ENCODE assay signal across 9 cellular contexts in the genomic region with DNA sequence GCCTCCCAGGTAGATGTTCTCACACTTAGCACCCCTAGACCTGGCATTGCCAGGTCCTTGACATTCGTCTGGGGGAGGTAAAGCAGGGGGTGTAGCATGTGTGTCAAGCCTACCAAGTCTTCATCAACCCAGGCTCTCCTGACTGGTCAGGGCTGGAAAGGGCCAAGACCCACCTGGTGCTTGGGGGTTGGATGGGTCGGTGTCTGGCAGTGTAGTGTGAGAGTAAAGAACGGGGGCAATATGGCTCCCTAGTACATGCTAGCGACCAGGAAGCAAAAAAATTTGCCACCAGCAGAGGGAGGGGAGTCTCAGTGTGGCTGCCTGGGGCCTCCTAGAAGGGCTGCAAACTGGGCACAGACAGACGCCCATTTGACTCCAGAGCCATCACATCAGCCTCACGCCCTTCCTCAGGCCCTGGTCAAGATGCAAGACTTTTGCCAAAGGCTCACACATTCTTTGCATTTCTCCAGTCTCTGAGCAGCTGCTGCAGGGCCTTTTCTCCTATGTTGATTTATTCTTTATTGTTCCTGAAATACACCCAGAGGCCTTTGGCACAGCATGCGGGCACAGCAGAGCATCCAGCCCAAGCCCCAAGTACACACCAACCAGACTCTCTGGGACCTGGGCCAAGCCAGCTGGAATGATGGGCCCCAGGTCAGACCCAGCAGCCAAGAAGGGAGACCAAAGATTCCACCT. TPM values are rescaled to one million over a fixed set of nuclear protein-coding genes. Genes with fewer than 3 reads are reported as not detected.
DNase-seq lines count a peak whose midpoint lies in the region; ATAC-seq and TF ChIP-seq lines count a peak whose summit lies in the region.
"Had no signal": no experiment of that assay in that cellular context is flagged by ENCODE, and none has a peak within 500 bp of the region (broad histone marks: within the 10 kb centered on the region; RNA-seq: fewer than 3 reads in every experiment).

No MANE protein-coding gene starts in this region.

- H2BK20ac ChIP-seq in IMR-90 (ENCODE audit: low read depth, low read length) = no peak overlapping the region

- H3K4ac ChIP-seq in IMR-90 (ENCODE audit: low read depth, low read length) = peak overlapping the region; percentile 45

- peak overlapping the region; percentile 74; the same call in 1 of the 2 replicates for H3K23ac ChIP-seq in IMR-90 (ENCODE audit: low read depth, low read length)

- CTCF ChIA-PET in IMR-90 (lab: Yijun Ruan, JAX) = interaction anchor here (1.1 to 2.0 kb wide), 2 partner anchors 8 to 24 kb away, joined by 3 to 5 read pairs; no protein-coding TSS in a partner anchor

- H3K4me1 ChIP-seq in IMR-90 (ENCODE audit: control insufficient read depth, insufficient read depth, low read length) (peaks cover 58% of the 10 kb centered on the region), foreskin keratinocyte (peaks cover 69% of the 10 kb centered on the region), psoas muscle (peaks cover 97% of the 10 kb centered on the region)

- dilution Hi-C loops in IMR-90 (cut with HindIII; ENCODE audit: low sequenced_read_pairs, unreplicated experiment) = no loop called here

- H3K9me3 ChIP-seq in IMR-90 (ENCODE audit: control insufficient read depth, insufficient read depth, low read length) (no peaks in the 10 kb centered on the region), psoas muscle (no peaks in the 10 kb centered on the region)

- H2BK5ac ChIP-seq in IMR-90 (ENCODE audit: low read depth, low read length, poor library complexity, severe bottlenecking) = peak overlapping the region; percentile 16

- BruUV-seq in IMR-90 (replicated peaks; lab: Mats Ljungman, UMichigan) = no TSS peak

- H2BK120ac ChIP-seq in IMR-90 (ENCODE audit: low read depth, low read length) = 0 out of 2 replicates have a peak overlapping the region, but pooled peaks have one; percentile 18

- H2BK15ac ChIP-seq in IMR-90 (ENCODE audit: low read depth, low read length) = no peak overlapping the region

- DNase-seq in CD14-positive monocyte (ENCODE audit: low spot score) (no peak), IMR-90 (peak; percentile 45), foreskin keratinocyte (peak in 1 of 2 donors; percentile 38), psoas muscle (peak; percentile 63 to 82), COR-L47 (lab: John Stamatoyannopoulos, UW) (no peak)
- no peak for DNase-seq in activated T-helper 2 cell treated with anti-CD3 and anti-CD28 coated beads, Interferon-gamma antibody, Interleukin-2, Interleukin-4, amounts not matched to agents 10 μg/mL and 5 μg/mL and 100 μg/mL, durations not matched to agents 14 hours and 24 hours and 36 hours (ENCODE audit: low spot score)

- peak overlapping the region; percentile 61 for H2AK5ac ChIP-seq in IMR-90 (ENCODE audit: low read depth, low read length)

- no peak overlapping the region for H3K4me3 ChIP-seq in IMR-90 (ENCODE audit: insufficient read depth, low read depth, low read length)
- no peak overlapping the region for H3K4me3 ChIP-seq in psoas muscle

- peak overlapping the region; percentile 9; the same call in 1 of the 2 replicates for H3K4me2 ChIP-seq in IMR-90 (ENCODE audit: low read depth, low read length)

- H3K56ac ChIP-seq in IMR-90 (ENCODE audit: extremely low read depth, insufficient read depth, low read length) = no peak overlapping the region

- peaks cover 99% of the 10 kb centered on the region for H3K4me1 Mint-ChIP-seq in CD14-positive monocyte
- H3K4me1 Mint-ChIP-seq in activated T-helper 2 cell treated with anti-CD3 and anti-CD28 coated beads, Interferon-gamma antibody, Interleukin-2, Interleukin-4, amounts not matched to agents 10 μg/mL and 5 μg/mL and 100 μg/mL, durations not matched to agents 14 hours and 24 hours and 36 hours (ENCODE audit: low read depth) = peaks cover 90% of the 10 kb centered on the region

- H3K36me3 ChIP-seq in IMR-90 (ENCODE audit: control insufficient read depth, insufficient read depth, low read length) = no peaks in the 10 kb centered on the region; the same call in 1 of the 2 replicates
- no peaks in the 10 kb centered on the region for H3K36me3 ChIP-seq in psoas muscle (ENCODE audit: insufficient read depth in 1 of 2, low read depth in 1 of 2)

- in situ Hi-C loops in IMR-90 (cut with MboI; ENCODE audit: low sequenced_read_pairs) = loop anchor here (5.0 kb wide), 1 partner anchor 75 kb away; no protein-coding TSS in a partner anchor

- peak; percentile 45 for TF ChIP-seq RAD21 in IMR-90 (IDR thresholded peaks at IDR 0.05; ENCODE audit: low read length)

- H2AK9ac ChIP-seq in IMR-90 (replicated peaks; ENCODE audit: low read depth, low read length, poor library complexity) = peak overlapping the region; percentile 75

- no peak overlapping the region for H4K5ac ChIP-seq in IMR-90 (ENCODE audit: low read depth, low read length)

- H3K4me3 Mint-ChIP-seq in CD14-positive monocyte = peak overlapping the region; percentile 67 to 82
- no peak overlapping the region for H3K4me3 Mint-ChIP-seq in activated T-helper 2 cell treated with anti-CD3 and anti-CD28 coated beads, Interferon-gamma antibody, Interleukin-2, Interleukin-4, amounts not matched to agents 10 μg/mL and 5 μg/mL and 100 μg/mL, durations not matched to agents 14 hours and 24 hours and 36 hours (ENCODE audit: low read depth)

- H3K27me3 ChIP-seq in IMR-90 (ENCODE audit: control insufficient read depth, insufficient read depth, low read length) (no peaks in the 10 kb centered on the region), foreskin keratinocyte (no peaks in the 10 kb centered on the region), psoas muscle (ENCODE audit: insufficient read depth in 3 of 3, low read length in 2 of 3) (no peaks in the 10 kb centered on the region)

- H3K27ac ChIP-seq in IMR-90 (ENCODE audit: insufficient read depth, low read length) (peak overlapping the region; percentile 53; the same call in 1 of the 2 replicates), foreskin keratinocyte (peak overlapping the region; percentile 85), psoas muscle (peak overlapping the region; percentile 96)
- H3K27ac ChIP-seq: KMS-11 had no signal

- H4K91ac ChIP-seq in IMR-90 (ENCODE audit: insufficient read depth, low read depth, low read length) = no peak overlapping the region; the same call in 1 of the 2 replicates

- H3K27ac Mint-ChIP-seq in CD14-positive monocyte = peak overlapping the region; percentile 91 to 97 (median 95)
- peak overlapping the region; percentile 69 for H3K27ac Mint-ChIP-seq in activated T-helper 2 cell treated with anti-CD3 and anti-CD28 coated beads, Interferon-gamma antibody, Interleukin-2, Interleukin-4, amounts not matched to agents 10 μg/mL and 5 μg/mL and 100 μg/mL, durations not matched to agents 14 hours and 24 hours and 36 hours

- peaks cover 0 to 2% (median 0%) of the 10 kb centered on the region in 3 donors for H3K27me3 Mint-ChIP-seq in CD14-positive monocyte (ENCODE audit: low read depth in 3 of 3)
- H3K27me3 Mint-ChIP-seq in activated T-helper 2 cell treated with anti-CD3 and anti-CD28 coated beads, Interferon-gamma antibody, Interleukin-2, Interleukin-4, amounts not matched to agents 10 μg/mL and 5 μg/mL and 100 μg/mL, durations not matched to agents 14 hours and 24 hours and 36 hours (ENCODE audit: low read depth) = no peaks in the 10 kb centered on the region

- H4K8ac ChIP-seq in IMR-90 (ENCODE audit: low read depth in 2 of 2, low read length in 2 of 2) = peak overlapping the region in 1 of 2 experiments; percentile 1; a peak in 1 of 4 replicates

- peaks cover 70% of the 10 kb centered on the region for H3K9me1 ChIP-seq in IMR-90 (ENCODE audit: insufficient read depth, low read length)

- TF ChIP-seq CTCF in CD14-positive monocyte (IDR thresholded peaks at IDR 0.05) (peak; percentile 42), IMR-90 (conservative IDR thresholded peaks at IDR 0.05; ENCODE audit: low read depth, low read length) (peak; percentile 44), foreskin keratinocyte (conservative IDR thresholded peaks at IDR 0.05) (peak; percentile 48), psoas muscle (IDR thresholded peaks at IDR 0.05) (peak; percentile 28)

- H3K18ac ChIP-seq in IMR-90 (ENCODE audit: low read depth, low read length) = 0 out of 2 replicates have a peak overlapping the region, but pooled peaks have one; percentile 1

- H3K9ac ChIP-seq in IMR-90 (ENCODE audit: low read depth, low read length) = no peak overlapping the region
- H3K9ac ChIP-seq: KMS-11 had no signal

- ATAC-seq in IMR-90 (ENCODE audit: low read depth) (peak; percentile 27), foreskin keratinocyte (no peak), psoas muscle (peak; percentile 37 to 52 (median 46)), HG03432 (IDR thresholded peaks at IDR 0.05; ENCODE audit: unreplicated experiment) (no peak), HG03039 (IDR thresholded peaks at IDR 0.05; ENCODE audit: unreplicated experiment) (no peak)

- no peak for TF ChIP-seq POLR2A in IMR-90 (IDR thresholded peaks at IDR 0.05; ENCODE audit: low read depth, low read length)

- peaks cover 18 to 22% of the 10 kb centered on the region in 2 donors for H3K36me3 Mint-ChIP-seq in CD14-positive monocyte
- H3K36me3 Mint-ChIP-seq in activated T-helper 2 cell treated with anti-CD3 and anti-CD28 coated beads, Interferon-gamma antibody, Interleukin-2, Interleukin-4, amounts not matched to agents 10 μg/mL and 5 μg/mL and 100 μg/mL, durations not matched to agents 14 hours and 24 hours and 36 hours (ENCODE audit: low read depth) = peaks cover 20% of the 10 kb centered on the region

- peaks cover 99% of the 10 kb centered on the region for H4K20me1 ChIP-seq in IMR-90 (ENCODE audit: insufficient read depth, low read length)

- 80% methylated on average over 2 of the region's 7 CpGs; no CpG with 5 or more reads in 1 of the 2 experiments for WGBS in IMR-90 (ENCODE audit: extremely low coverage in 2 of 2, insufficient read length in 1 of 2), 2 experiments
- 21 to 36% (median 23%) methylated on average over 7 of the region's 7 CpGs for WGBS in psoas muscle, 3 donors

- intact Hi-C loops in CD14-positive monocyte (cut with micrococcal nuclease) (loop anchor here in 1 of 2 donors (5.0 kb wide), 1 partner anchor 75 kb away; no protein-coding TSS in a partner anchor), IMR-90 (cut with micrococcal nuclease) (loop anchor here (5.0 kb wide), 3 partner anchors 35 to 100 kb away; partner anchors contain the start of gene PTGR2), psoas muscle (cut with DNase I) (loop anchor here in 1 of 2 donors (2.0 kb wide), 1 partner anchor 22 kb away; no protein-coding TSS in a partner anchor)
- intact Hi-C loops in activated T-helper 2 cell treated with anti-CD3 and anti-CD28 coated beads, Interferon-gamma antibody, Interleukin-2, Interleukin-4, amounts not matched to agents 10 μg/mL and 5 μg/mL and 100 μg/mL, durations not matched to agents 14 hours and 24 hours and 36 hours (cut with micrococcal nuclease) = no loop called here

- POLR2A ChIA-PET in IMR-90 (lab: Charles Lee; ENCODE audit: unreplicated experiment) = no interaction called here

- H3K9me3 Mint-ChIP-seq in CD14-positive monocyte = no peaks in the 10 kb centered on the region
- no peaks in the 10 kb centered on the region for H3K9me3 Mint-ChIP-seq in activated T-helper 2 cell treated with anti-CD3 and anti-CD28 coated beads, Interferon-gamma antibody, Interleukin-2, Interleukin-4, amounts not matched to agents 10 μg/mL and 5 μg/mL and 100 μg/mL, durations not matched to agents 14 hours and 24 hours and 36 hours

- H3K79me1 ChIP-seq in IMR-90 (ENCODE audit: low read depth in 1 of 2, low read length in 2 of 2) = peaks cover 25 to 98% of the 10 kb centered on the region in 2 experiments

- peak overlapping the region; percentile 53; the same call in 1 of the 2 replicates for H3K14ac ChIP-seq in IMR-90 (replicated peaks; ENCODE audit: low read depth, low read length)

- H2AFZ ChIP-seq in IMR-90 (replicated peaks; ENCODE audit: low read length, poor library complexity) = no peak overlapping the region

RNA-seq across cellular contexts. Expression of gene PNMA1, which starts 38.3 kb away (rescaled TPM):
- polyA plus RNA-seq in CD14-positive monocyte (1 to 10 TPM; 4.4 to 6.4 TPM), IMR-90 (2012; rRNA removed) (21.0 and 28.2 TPM in 2 replicates), foreskin keratinocyte (9.6 TPM in 2 replicates), psoas muscle (10 to 100 TPM; 11.0 to 28.8 (median 19.6) TPM)
- total RNA-seq in IMR-90 (2012; rRNA removed) (6.5 and 7.5 TPM in 2 replicates), foreskin keratinocyte (12.2 and 13.6 TPM in 2 replicates), psoas muscle (10 to 100 TPM in 3 of 4 donors, 1 to 10 TPM in 1; 9.3 to 27.0 (median 17.0) TPM)
- 22.6 and 27.0 TPM in 2 replicates for polyA plus RNA-seq in IMR-90 (2012; cell fraction: cytosol; rRNA removed)
- 13.7 and 19.3 TPM in 2 replicates for polyA plus RNA-seq in IMR-90 (2012; cell fraction: nucleus; rRNA removed; ENCODE audit: low replicate concordance)
- 30.1 and 32.1 TPM in 2 replicates for total RNA-seq in activated T-helper 2 cell treated with anti-CD3 and anti-CD28 coated beads, Interferon-gamma antibody, Interleukin-2, Interleukin-4, amounts not matched to agents 10 μg/mL and 5 μg/mL and 100 μg/mL, durations not matched to agents 14 hours and 24 hours and 36 hours

Comparison
In these comparisons a context has a peak if more than half of its experiments do, and no peak if none do; other contexts are left out.
1. DNase-seq: peak in IMR-90 (single experiment) and psoas muscle (2 of 2); none in CD14-positive monocyte (single experiment), activated T-helper 2 cell treated with anti-CD3 and anti-CD28 coated beads, Interferon-gamma antibody, Interleukin-2, Interleukin-4, amounts not matched to agents 10 μg/mL and 5 μg/mL and 100 μg/mL, durations not matched to agents 14 hours and 24 hours and 36 hours (single experiment) and COR-L47 (single experiment).
2. ATAC-seq: peak in IMR-90 (single experiment) and psoas muscle (4 of 4); none in foreskin keratinocyte (single experiment), HG03432 (single experiment) and HG03039 (single experiment).
3. Peak in every context shown above with its lines, with median percentiles within 50 percentile points of each other: CTCF ChIP-seq and H3K27ac ChIP-seq.